In genomic region chr21:37367301-37367757, GRCh38 we compare ENCODE assay signal across 8 cellular contexts. TPM values are rescaled to one million over a fixed set of nuclear protein-coding genes. Genes with fewer than 3 reads are reported as not detected.
DNase-seq lines count a peak whose midpoint lies in the region; ATAC-seq and TF ChIP-seq lines count a peak whose summit lies in the region.

No MANE protein-coding gene starts in this region.

- no peak for TF ChIP-seq POLR2A in gastrocnemius medialis (IDR thresholded peaks at IDR 0.05)

- ATAC-seq in GM21528 (IDR thresholded peaks at IDR 0.05; ENCODE audit: low FRiP score, unreplicated experiment) (peak; percentile 0), foreskin keratinocyte (no peak), gastrocnemius medialis (peak; percentile 3 to 4), GM18498 (IDR thresholded peaks at IDR 0.05; ENCODE audit: unreplicated experiment) (no peak), GM19328 (IDR thresholded peaks at IDR 0.05; ENCODE audit: unreplicated experiment) (no peak)

- H3K4me1 ChIP-seq in foreskin keratinocyte (peaks cover 30% of the 10 kb centered on the region), gastrocnemius medialis (peaks cover 36 to 45% of the 10 kb centered on the region in 2 donors)

- no peak for TF ChIP-seq CTCF in AG09309 (IDR thresholded peaks at IDR 0.05; ENCODE audit: control insufficient read depth, insufficient read depth, low read depth, low read length, missing control alignments)
- TF ChIP-seq CTCF in WI38 (IDR thresholded peaks at IDR 0.05; ENCODE audit: low read depth, low read length), result no peak
- no peak for TF ChIP-seq CTCF in foreskin keratinocyte (conservative IDR thresholded peaks at IDR 0.05)
- no peak for TF ChIP-seq CTCF in gastrocnemius medialis (IDR thresholded peaks at IDR 0.05 in 4 of 5, conservative IDR thresholded peaks at IDR 0.05 in 1 of 5)

- no peaks in the 10 kb centered on the region for H3K36me3 ChIP-seq in gastrocnemius medialis

- no peaks in the 10 kb centered on the region for H3K9me3 ChIP-seq in gastrocnemius medialis

- H3K4me3 ChIP-seq in AG09309 (ENCODE audit: control insufficient read depth, low read depth, low read length), result peak overlapping the region; percentile 82
- peak overlapping the region; percentile 70 for H3K4me3 ChIP-seq in WI38 (ENCODE audit: low read depth, low read length)
- H3K4me3 ChIP-seq in gastrocnemius medialis, result peak overlapping the region; percentile 83 to 97 (median 92)

- peak overlapping the region; percentile 98 for H3K27ac ChIP-seq in foreskin keratinocyte
- peak overlapping the region; percentile 99 to 100 (median 100) for H3K27ac ChIP-seq in gastrocnemius medialis

- no peak for DNase-seq in AG09309 (ENCODE audit: low read depth)
- DNase-seq in foreskin keratinocyte, result no peak
- DNase-seq in gastrocnemius medialis, result no peak
- DNase-seq in mesenteric fat pad (ENCODE audit: low spot score), result no peak

- in situ Hi-C loops in gastrocnemius medialis (cut with MboI; ENCODE audit: low sequenced_read_pairs in 4 of 4), result loop anchor here in 2 of 4 donors (10.0 to 25.0 kb wide), 2 partner anchors 93 to 105 kb away; partner anchors contain the start of gene VPS26C (in 1 of the 2)

- H3K27me3 ChIP-seq in foreskin keratinocyte, result no peaks in the 10 kb centered on the region
- H3K27me3 ChIP-seq in gastrocnemius medialis, result no peaks in the 10 kb centered on the region

- intact Hi-C loops in gastrocnemius medialis (cut with DNase I; ENCODE audit: low total_unique reads), result loop anchor here (2.0 to 5.0 kb wide), 2 partner anchors 90 to 197 kb away; no protein-coding TSS in a partner anchor

RNA-seq across cellular contexts. Expression of gene DYRK1A, which starts 0.8 kb away (rescaled TPM):
- 29.0 and 30.1 TPM in 2 replicates for total RNA-seq in foreskin keratinocyte
- polyA plus RNA-seq in foreskin keratinocyte, result 4.9 and 5.5 TPM in 2 replicates
- 100 to 1,000 TPM in 2 of 4 donors, 10 to 100 TPM in 2; 81.0 to 115 (median 95.3) TPM for total RNA-seq in gastrocnemius medialis
- 48.8 TPM for total RNA-seq in mesenteric fat pad

Comparison
In these comparisons a context has a peak if more than half of its experiments do, and no peak if none do; other contexts are left out.
1. ATAC-seq: peak in GM21528 (single experiment) and gastrocnemius medialis (2 of 2); none in foreskin keratinocyte (single experiment), GM18498 (single experiment) and GM19328 (single experiment).
2. Peak in every context shown above with its lines, with median percentiles within 50 percentile points of each other: H3K4me3 ChIP-seq.